24 cellular contexts compared by ENCODE assay signal in the genomic region with DNA sequence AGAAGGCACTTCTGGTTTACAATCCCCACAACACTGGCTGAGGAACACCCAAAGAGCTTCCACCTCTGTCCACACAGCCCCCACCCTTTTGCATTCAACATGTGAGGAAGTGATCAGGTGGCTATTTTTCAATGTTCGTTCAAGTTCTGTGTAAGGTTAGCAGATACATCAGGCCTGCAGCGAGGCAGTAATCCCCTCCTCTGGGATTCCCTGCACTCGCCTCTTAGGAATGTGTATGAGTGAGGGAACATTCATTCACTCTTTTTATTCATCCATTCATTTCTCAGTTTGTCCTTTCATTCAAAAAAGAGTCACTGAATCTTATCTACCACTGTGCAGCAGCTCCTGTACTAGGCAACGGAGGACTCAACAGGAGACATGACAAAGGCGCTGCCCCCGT.
DNase-seq lines count a peak whose midpoint lies in the region; ATAC-seq and TF ChIP-seq lines count a peak whose summit lies in the region.
"Had no signal": no experiment of that assay in that cellular context is flagged by ENCODE, and none has a peak within 500 bp of the region (broad histone marks: within the 10 kb centered on the region; RNA-seq: fewer than 3 reads in every experiment).

No MANE protein-coding gene starts in this region.

- TF ChIP-seq POLR2A in vagina (IDR thresholded peaks at IDR 0.05): no peak

- peak; percentile 46 for DNase-seq in NCI-H82 (lab: John Stamatoyannopoulos, UW)
- DNase-seq in NCI-H82 treated with DMSO at 0.1 percent for 48 hours (lab: John Stamatoyannopoulos, UW; ENCODE audit: unreplicated experiment): no peak
- peak; percentile 47 for DNase-seq in fibroblast of mammary gland (ENCODE audit: low read depth)
- DNase-seq in vagina (ENCODE audit: extremely low spot score in 2 of 2): no peak
- DNase-seq in GM19238 (ENCODE audit: insufficient read length, low spot score): no peak
- no peak for DNase-seq in effector CD8-positive, alpha-beta T cell (lab: John Stamatoyannopoulos, UW)
- DNase-seq in SK-N-DZ (ENCODE audit: low spot score): no peak
- DNase-seq: activated T-cell treated with anti-CD3 and anti-CD28 coated beads for 4 hours; CD4-positive, CD25-positive, alpha-beta regulatory T cell; dorsolateral prefrontal cortex; left ventricle myocardium inferior; naive B cell; NCI-H1048; NCI-H1694 treated with DMSO at 0.1 percent for 48 hours; NCI-H2171; NCI-H524; NK-92 treated with Interleukin-12 subunit alpha and Interleukin-12 subunit beta, amount 100 ng/mL, for 24 hours; nucleus accumbens; psoas muscle; SHP77 treated with DMSO at 0.1 percent for 48 hours; uterus had no signal

- intact Hi-C loops in vagina (cut with DNase I): no loop called here

- peak overlapping the region; percentile 38 for H3K27ac ChIP-seq in vagina
- H3K27ac ChIP-seq: 22Rv1, dorsolateral prefrontal cortex, psoas muscle, thoracic aorta, uterus had no signal

- no peaks in the 10 kb centered on the region for H3K9me3 ChIP-seq in vagina
- H3K9me3 ChIP-seq: left ventricle myocardium inferior, psoas muscle, thoracic aorta, uterus had no signal

- peak; percentile 76 for ATAC-seq in SK-N-SH treated with all-trans-retinoic acid at 6 μM for 48 hours
- ATAC-seq: psoas muscle had no signal

- H3K4me1 ChIP-seq in vagina: peaks cover 19% of the 10 kb centered on the region
- H3K4me1 ChIP-seq: psoas muscle, uterus had no signal

- no peak overlapping the region for H3K4me3 ChIP-seq in fibroblast of mammary gland (ENCODE audit: control insufficient read depth, low read depth, low read length)
- H3K4me3 ChIP-seq in vagina: no peak overlapping the region
- H3K4me3 ChIP-seq: dorsolateral prefrontal cortex, left ventricle myocardium inferior, psoas muscle, thoracic aorta, uterus had no signal

- no peaks in the 10 kb centered on the region for H3K27me3 ChIP-seq in vagina
- H3K27me3 ChIP-seq: uterus had no signal

- TF ChIP-seq CTCF in fibroblast of mammary gland (conservative IDR thresholded peaks at IDR 0.05; ENCODE audit: control insufficient read depth, insufficient read depth, low read depth, low read length) (no peak), vagina (IDR thresholded peaks at IDR 0.05) (no peak)

- no peaks in the 10 kb centered on the region for H3K36me3 ChIP-seq in vagina
- H3K36me3 ChIP-seq: left ventricle myocardium inferior, thoracic aorta, uterus had no signal

TF ChIP-seq in SK-N-SH treated with all-trans-retinoic acid at 6 μM for 48 hours, 23 proteins besides CTCF, POLR2A, EP300 and RAD21:
- TF ChIP-seq, protein P1, sequence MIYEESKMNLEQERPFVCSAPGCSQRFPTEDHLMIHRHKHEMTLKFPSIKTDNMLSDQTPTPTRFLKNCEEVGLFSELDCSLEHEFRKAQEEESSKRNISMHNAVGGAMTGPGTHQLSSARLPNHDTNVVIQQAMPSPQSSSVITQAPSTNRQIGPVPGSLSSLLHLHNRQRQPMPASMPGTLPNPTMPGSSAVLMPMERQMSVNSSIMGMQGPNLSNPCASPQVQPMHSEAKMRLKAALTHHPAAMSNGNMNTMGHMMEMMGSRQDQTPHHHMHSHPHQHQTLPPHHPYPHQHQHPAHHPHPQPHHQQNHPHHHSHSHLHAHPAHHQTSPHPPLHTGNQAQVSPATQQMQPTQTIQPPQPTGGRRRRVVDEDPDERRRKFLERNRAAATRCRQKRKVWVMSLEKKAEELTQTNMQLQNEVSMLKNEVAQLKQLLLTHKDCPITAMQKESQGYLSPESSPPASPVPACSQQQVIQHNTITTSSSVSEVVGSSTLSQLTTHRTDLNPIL (CRISPR knock-in tag; IDR thresholded peaks at IDR 0.05; ENCODE audit: low read depth): no peak

Comparison
In these comparisons a context has a peak if more than half of its experiments do, and no peak if none do; other contexts are left out.
1. DNase-seq: peak in NCI-H82 (single experiment) and fibroblast of mammary gland (single experiment); none in NCI-H82 treated with DMSO at 0.1 percent for 48 hours (single experiment), vagina (0 of 2), GM19238 (single experiment), effector CD8-positive, alpha-beta T cell (single experiment) and SK-N-DZ (single experiment).